Comparison of ENCODE assay signal across 8 cellular contexts in genomic region chr2:8543412-8544167, GRCh38.
DNase-seq lines count a peak whose midpoint lies in the region; ATAC-seq and TF ChIP-seq lines count a peak whose summit lies in the region.

No MANE protein-coding gene starts in this region.

- H3K9ac ChIP-seq in trophoblast cell (ENCODE audit: low read length) = no peak overlapping the region

- H3K4me2 ChIP-seq in trophoblast cell (ENCODE audit: low read length) = no peak overlapping the region

- peak overlapping the region; percentile 23 for H2BK120ac ChIP-seq in trophoblast cell (ENCODE audit: insufficient read depth, low read length, poor library complexity)

- H3K27ac ChIP-seq in KOPT-K1 (ENCODE audit: low read depth, low read length, poor library complexity, severe bottlenecking) (peak overlapping the region; percentile 66), esophagus (ENCODE audit: low read depth in 2 of 2, low read length in 1 of 2) (peak overlapping the region; percentile 33 to 70), trophoblast cell (ENCODE audit: low read depth, low read length) (no peak overlapping the region)

- peaks cover 9% of the 10 kb centered on the region for H3K79me2 ChIP-seq in trophoblast cell (ENCODE audit: control insufficient read depth, insufficient read depth, low read length, poor library complexity)

- H3K36me3 ChIP-seq in KOPT-K1 (ENCODE audit: insufficient read depth, low read length) (no peaks in the 10 kb centered on the region), esophagus (ENCODE audit: control insufficient read depth in 2 of 2, insufficient read depth in 2 of 2, low read length in 1 of 2) (no peaks in the 10 kb centered on the region), trophoblast cell (ENCODE audit: control insufficient read depth in 1 of 2, insufficient read depth in 2 of 2, low read length in 2 of 2) (no peaks in the 10 kb centered on the region)

- H3K27me3 ChIP-seq in esophagus (ENCODE audit: control insufficient read depth in 1 of 2, insufficient read depth in 2 of 2, low read length in 2 of 2) = no peaks in the 10 kb centered on the region
- H3K27me3 ChIP-seq in trophoblast cell (ENCODE audit: insufficient read depth, low read length) = no peaks in the 10 kb centered on the region

- no peak for TF ChIP-seq CTCF in GM12865 (IDR thresholded peaks at IDR 0.05; ENCODE audit: insufficient read depth, low read depth, low read length, missing control alignments)

- DNase-seq in GM12865 (ENCODE audit: low read depth) (peak; percentile 96), trophoblast cell (peak; percentile 45 to 51), NCI-H2081 treated with DMSO at 0.1 percent for 48 hours (lab: John Stamatoyannopoulos, UW) (no peak), DMS79 treated with DMSO at 0.1 percent for 48 hours (lab: John Stamatoyannopoulos, UW) (no peak)
- peak; percentile 44 to 46 for DNase-seq in activated CD4-positive, alpha-beta T cell treated with anti-CD3 and anti-CD28 coated beads for 4 hours

- H2BK12ac ChIP-seq in trophoblast cell (ENCODE audit: low read length) = peak overlapping the region; percentile 19

- H2AK5ac ChIP-seq in trophoblast cell (ENCODE audit: low read length) = peak overlapping the region; percentile 66

- 65% methylated on average over 28 of the region's 28 CpGs for WGBS in esophagus, 2 donors
- no CpG with 5 or more reads among the region's 28 CpGs for WGBS in trophoblast cell (ENCODE audit: extremely low coverage, insufficient coverage, insufficient read length)

- peak; percentile 74 for ATAC-seq in GM21786 (IDR thresholded peaks at IDR 0.05; ENCODE audit: unreplicated experiment)

- peak overlapping the region; percentile 35 for H3K18ac ChIP-seq in trophoblast cell (ENCODE audit: low read length)

- H3K4me3 ChIP-seq in GM12865 (ENCODE audit: low read depth, low read length) (peak overlapping the region; percentile 38), esophagus (ENCODE audit: low read depth in 1 of 2, low read length in 2 of 2) (no peak overlapping the region), trophoblast cell (ENCODE audit: low read depth, low read length) (no peak overlapping the region)

- H4K12ac ChIP-seq in trophoblast cell (ENCODE audit: low read depth, low read length) = no peak overlapping the region

- no peak overlapping the region for H3K4ac ChIP-seq in trophoblast cell (ENCODE audit: low read depth, low read length)

- H3K9me3 ChIP-seq in KOPT-K1 (ENCODE audit: insufficient read depth, low read length, poor library complexity, severe bottlenecking) (no peaks in the 10 kb centered on the region), esophagus (ENCODE audit: control insufficient read depth in 2 of 2, insufficient read depth in 1 of 2, low read depth in 1 of 2, low read length in 1 of 2) (no peaks in the 10 kb centered on the region), trophoblast cell (ENCODE audit: insufficient read depth, low read depth, low read length) (peaks cover 2% of the 10 kb centered on the region)

- H4K8ac ChIP-seq in trophoblast cell (ENCODE audit: low read depth, low read length) = peak overlapping the region; percentile 3

- peak overlapping the region; percentile 13 for H2BK5ac ChIP-seq in trophoblast cell (ENCODE audit: low read depth, low read length, poor library complexity)

- peaks cover 62% of the 10 kb centered on the region for H3K79me1 ChIP-seq in trophoblast cell (ENCODE audit: low read length)

- peaks cover 5 to 15% of the 10 kb centered on the region in 2 donors for H3K4me1 ChIP-seq in esophagus (ENCODE audit: control insufficient read depth in 2 of 2, insufficient read depth in 2 of 2, low read length in 1 of 2)
- H3K4me1 ChIP-seq in trophoblast cell (ENCODE audit: control insufficient read depth in 1 of 2, insufficient read depth in 2 of 2, low read length in 2 of 2) = peaks cover 54 to 64% of the 10 kb centered on the region in 2 experiments

- peak overlapping the region; percentile 78 for H4K91ac ChIP-seq in trophoblast cell (ENCODE audit: low read depth, low read length)

- peak overlapping the region; percentile 16 for H3K14ac ChIP-seq in trophoblast cell (ENCODE audit: low read length)

- no peak overlapping the region for H2AFZ ChIP-seq in trophoblast cell (ENCODE audit: insufficient read depth, low read length, poor library complexity)

- H3K23ac ChIP-seq in trophoblast cell (ENCODE audit: low read length) = no peak overlapping the region

Comparison
In these comparisons a context has a peak if more than half of its experiments do, and no peak if none do; other contexts are left out.
1. DNase-seq: peak in GM12865 (single experiment), activated CD4-positive, alpha-beta T cell treated with anti-CD3 and anti-CD28 coated beads for 4 hours (2 of 2) and trophoblast cell (2 of 2); none in NCI-H2081 treated with DMSO at 0.1 percent for 48 hours (single experiment) and DMS79 treated with DMSO at 0.1 percent for 48 hours (single experiment).